ENCODE assay signal across 8 cellular contexts in genomic region chr15:84748274-84749110, GRCh38. TPM values are rescaled to one million over a fixed set of nuclear protein-coding genes. Genes with fewer than 3 reads are reported as not detected.
DNase-seq lines count a peak whose midpoint lies in the region; ATAC-seq and TF ChIP-seq lines count a peak whose summit lies in the region.

Gene ZNF592 (plus strand): TSS chr15:84748592. CDS start chr15:84782676, 34,084 bp downstream.

- peak within 1 kb of the TSS; percentile 100 for H3K27ac ChIP-seq in coronary artery

- ATAC-seq in HG02870 (IDR thresholded peaks at IDR 0.05; ENCODE audit: unreplicated experiment) (peak; percentile 46), left lobe of liver (peak; percentile 75)

- peak within 1 kb of the TSS; percentile 95 for H3K4me3 ChIP-seq in coronary artery

- DNase-seq in NCI-H2081 (lab: John Stamatoyannopoulos, UW) (peak; percentile 67 to 70), NCI-H2081 treated with DMSO at 0.1 percent for 48 hours (lab: John Stamatoyannopoulos, UW) (no peak), NCI-H2196 treated with DMSO at 0.1 percent for 48 hours (lab: John Stamatoyannopoulos, UW; ENCODE audit: unreplicated experiment) (peak; percentile 21), coronary artery (ENCODE audit: low spot score) (peak; percentile 91), left lobe of liver (ENCODE audit: low spot score) (peak; percentile 90)
- peak; percentile 81 for DNase-seq in activated CD4-positive, alpha-beta T cell treated with anti-CD3 and anti-CD28 coated beads for 48 hours
- DNase-seq in stimulated activated CD4-positive, alpha-beta T cell treated with anti-CD3 and anti-CD28 coated beads, Interleukin-2, amount 100 ng/mL, for 48 hours, result peak; percentile 69 to 75

- TF ChIP-seq CTCF in coronary artery (IDR thresholded peaks at IDR 0.05), result no peak

RNA-seq across cellular contexts. Expression of gene ZNF592, which starts in this region (rescaled TPM):
- total RNA-seq in left lobe of liver, result 14.5 TPM
